ENCODE assay signal across 8 cellular contexts in the genomic region with DNA sequence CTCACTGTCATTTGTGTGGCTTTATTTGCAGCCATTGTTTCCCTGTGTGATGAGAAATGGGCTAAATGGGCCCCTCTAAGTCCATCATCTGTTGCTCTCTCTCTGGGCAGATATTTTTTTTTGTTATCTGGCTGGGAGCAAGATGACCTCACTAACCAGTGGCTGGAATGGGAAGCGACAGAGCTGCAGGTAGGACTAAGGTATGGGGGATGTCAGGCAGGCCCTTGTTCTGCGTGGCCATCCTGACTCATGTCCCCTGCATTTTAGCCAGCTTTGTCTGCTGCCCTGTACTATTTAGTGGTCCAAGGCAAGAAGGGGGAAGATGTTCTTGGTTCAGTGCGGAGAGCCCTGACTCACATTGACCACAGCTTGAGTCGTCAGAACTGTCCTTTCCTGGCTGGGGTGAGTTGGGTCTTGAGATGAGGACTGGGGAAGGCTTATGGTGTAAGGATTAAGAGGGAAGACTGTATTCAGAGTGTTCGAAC. TPM values are rescaled to one million over a fixed set of nuclear protein-coding genes. Genes with fewer than 3 reads are reported as not detected.
DNase-seq lines count a peak whose midpoint lies in the region; ATAC-seq and TF ChIP-seq lines count a peak whose summit lies in the region.

No MANE protein-coding gene starts in this region.

- no peaks in the 10 kb centered on the region for H3K27me3 ChIP-seq in BJ (ENCODE audit: control insufficient read depth, insufficient read depth, low read length)
- H3K27me3 ChIP-seq in KMS-11 (ENCODE audit: insufficient read depth, low read depth), result no peaks in the 10 kb centered on the region
- no peaks in the 10 kb centered on the region for H3K27me3 ChIP-seq in mammary epithelial cell (ENCODE audit: insufficient read depth, low read length)
- no peaks in the 10 kb centered on the region for H3K27me3 ChIP-seq in mucosa of stomach (ENCODE audit: control insufficient read depth, insufficient read depth, low read length)

- POLR2A ChIA-PET in BJ (lab: Charles Lee), result no interaction called here

- no peaks in the 10 kb centered on the region for H4K20me1 ChIP-seq in KMS-11 (ENCODE audit: insufficient read depth)
- no peaks in the 10 kb centered on the region for H4K20me1 ChIP-seq in mammary epithelial cell (ENCODE audit: insufficient read depth, low read length)

- H3K4me2 ChIP-seq in KMS-11 (peak overlapping the region; percentile 77), mammary epithelial cell (ENCODE audit: insufficient read depth, low read depth, low read length) (peak overlapping the region; percentile 91)

- H3K79me2 ChIP-seq in KMS-11 (ENCODE audit: insufficient read depth, low read depth) (peaks cover 37% of the 10 kb centered on the region), mammary epithelial cell (ENCODE audit: insufficient read depth, low read length) (peaks cover 33% of the 10 kb centered on the region)

- H3K36me3 ChIP-seq in BJ (ENCODE audit: control insufficient read depth, insufficient read depth, low read length), result peaks cover 10% of the 10 kb centered on the region
- peaks cover 27% of the 10 kb centered on the region; the same call in 1 of the 2 replicates for H3K36me3 ChIP-seq in KMS-11 (ENCODE audit: insufficient read depth)
- H3K36me3 ChIP-seq in mammary epithelial cell (ENCODE audit: insufficient read depth, low read length), result peaks cover 25% of the 10 kb centered on the region
- H3K36me3 ChIP-seq in mucosa of stomach (ENCODE audit: control insufficient read depth, insufficient read depth, low read length), result peaks cover 7% of the 10 kb centered on the region

- intact Hi-C loops in mammary epithelial cell (cut with micrococcal nuclease), result no loop called here

- TF ChIP-seq CTCF in BJ (IDR thresholded peaks at IDR 0.05; ENCODE audit: insufficient read depth, low read depth, low read length), result no peak
- TF ChIP-seq CTCF in KMS-11 (conservative IDR thresholded peaks at IDR 0.05; ENCODE audit: low read depth, low read length), result no peak
- no peak for TF ChIP-seq CTCF in mammary epithelial cell (conservative IDR thresholded peaks at IDR 0.05 in 1 of 2, IDR thresholded peaks at IDR 0.05 in 1 of 2; ENCODE audit: extremely low read depth in 1 of 2, insufficient read depth in 1 of 2, low read depth in 1 of 2, low read length in 2 of 2)

- CTCF ChIA-PET in BJ (lab: Yijun Ruan, JAX) (interaction anchor here (1.2 kb wide), 1 partner anchor 23 kb away, joined by 3 read pairs; no protein-coding TSS in a partner anchor), mammary epithelial cell (lab: Charles Lee; ENCODE audit: low non-redundant PET) (no interaction called here)

- dilution Hi-C loops in mammary epithelial cell (cut with HindIII; ENCODE audit: low sequenced_read_pairs), result no loop called here

- no peak for DNase-seq in BJ (ENCODE audit: low read depth)
- no peak for DNase-seq in mammary epithelial cell

- BruUV-seq in mammary epithelial cell (replicated peaks; lab: Mats Ljungman, UMichigan), result TSS peak; percentile 29

- ATAC-seq in GM21447 (IDR thresholded peaks at IDR 0.05; ENCODE audit: unreplicated experiment) (no peak), HG02885 (IDR thresholded peaks at IDR 0.05; ENCODE audit: poor library complexity, unreplicated experiment) (no peak), HG02970 (IDR thresholded peaks at IDR 0.05; ENCODE audit: low FRiP score, unreplicated experiment) (no peak), HG02870 (IDR thresholded peaks at IDR 0.05; ENCODE audit: unreplicated experiment) (no peak)

- H3K9me3 ChIP-seq in mammary epithelial cell (replicated peaks; ENCODE audit: insufficient read depth, low read length) (no peaks in the 10 kb centered on the region), mucosa of stomach (ENCODE audit: control insufficient read depth, low read length) (no peaks in the 10 kb centered on the region)

- peak overlapping the region; percentile 64; the same call in 1 of the 2 replicates for H3K9ac ChIP-seq in KMS-11
- H3K9ac ChIP-seq in mammary epithelial cell (ENCODE audit: insufficient read depth, low read length), result peak overlapping the region; percentile 90
- peak overlapping the region; percentile 72 for H3K9ac ChIP-seq in mucosa of stomach (ENCODE audit: low read length)

- H3K4me3 ChIP-seq in BJ (ENCODE audit: low read depth, low read length) (peak overlapping the region; percentile 96), KMS-11 (IDR thresholded peaks at IDR 0.05; ENCODE audit: insufficient read depth, low read depth, low read length) (peak overlapping the region; percentile 74), mammary epithelial cell (replicated peaks in 1 of 3; ENCODE audit: insufficient read depth in 1 of 3, low read depth in 2 of 3, low read length in 3 of 3) (peak overlapping the region; percentile 84 to 98 (median 95)), mucosa of stomach (ENCODE audit: low read length) (no peak overlapping the region)

- H3K27ac ChIP-seq in KMS-11 (no peak overlapping the region; the same call in 1 of the 2 replicates), mammary epithelial cell (ENCODE audit: insufficient read depth, low read depth, low read length) (peak overlapping the region; percentile 78)

- peaks cover 27% of the 10 kb centered on the region for H3K4me1 ChIP-seq in KMS-11 (ENCODE audit: low read depth, poor library complexity, severe bottlenecking)
- peaks cover 10% of the 10 kb centered on the region for H3K4me1 ChIP-seq in mammary epithelial cell (ENCODE audit: insufficient read depth, low read length)
- H3K4me1 ChIP-seq in mucosa of stomach (ENCODE audit: control insufficient read depth, insufficient read depth, low read length), result peaks cover 8% of the 10 kb centered on the region

- WGBS in mammary epithelial cell (ENCODE audit: low coverage, missing lambda C conversion rate), result 87% methylated on average over 5 of the region's 5 CpGs

- in situ Hi-C loops in mammary epithelial cell (cut with MboI; ENCODE audit: low sequenced_read_pairs in 2 of 2), result no loop called here

- H2AFZ ChIP-seq in KMS-11 (ENCODE audit: low read depth) (no peak overlapping the region), mammary epithelial cell (ENCODE audit: low read depth, low read length) (no peak overlapping the region)

RNA-seq across cellular contexts. Expression of gene MARS1, which starts 1.3 kb away (rescaled TPM):
- 280 and 378 TPM in 2 replicates for polyA plus RNA-seq in BJ (2011; rRNA removed)
- polyA minus RNA-seq in BJ (2011; rRNA and poly(A)+ RNA removed), result 225 and 258 TPM in 2 replicates
- total RNA-seq in mammary epithelial cell, result 100 to 1,000 TPM; 240 to 460 TPM
- 160 TPM for polyA plus RNA-seq in mammary epithelial cell
- polyA minus RNA-seq in mammary epithelial cell, result 352 TPM

RNA-seq across cellular contexts. Expression of gene ARHGAP9, which starts 9.5 kb away (rescaled TPM):
- polyA plus RNA-seq in BJ (2011; rRNA removed) (0.98 and 1.0 TPM in 2 replicates), mammary epithelial cell (not detected)
- polyA minus RNA-seq in BJ (2011; rRNA and poly(A)+ RNA removed), result 0.51 and 0.66 TPM in 2 replicates
- 1 to 10 TPM in 1 of 2 donors, under 1 TPM in 1; 0.83 to 1.3 TPM for total RNA-seq in mammary epithelial cell
- polyA minus RNA-seq in mammary epithelial cell, result not detected

RNA-seq across cellular contexts. Expression of gene GLI1, which starts 29.6 kb away (rescaled TPM):
- polyA plus RNA-seq in BJ (2011; rRNA removed), result 5.9 and 9.0 TPM in 2 replicates
- polyA minus RNA-seq in BJ (2011; rRNA and poly(A)+ RNA removed), result 6.7 and 11.8 TPM in 2 replicates
- total RNA-seq in mammary epithelial cell, result 1 to 10 TPM in 1 of 2 donors, under 1 TPM in 1; under 0.01 to 2.5 TPM
- polyA plus RNA-seq in mammary epithelial cell, result 0.90 TPM
- polyA minus RNA-seq in mammary epithelial cell, result 1.5 TPM

RNA-seq across cellular contexts. Expression of gene DDIT3, which starts 31.1 kb away (rescaled TPM):
- polyA plus RNA-seq in BJ (2011; rRNA removed) (65.4 and 78.1 TPM in 2 replicates), mammary epithelial cell (9.0 TPM)
- polyA minus RNA-seq in BJ (2011; rRNA and poly(A)+ RNA removed), result 18.3 and 22.4 TPM in 2 replicates
- 10 to 100 TPM; 28.3 to 66.1 TPM for total RNA-seq in mammary epithelial cell
- 8.0 TPM for polyA minus RNA-seq in mammary epithelial cell

RNA-seq across cellular contexts. Expression of gene MBD6, which starts 33.4 kb away (rescaled TPM):
- polyA plus RNA-seq in BJ (2011; rRNA removed) (5.6 and 8.3 TPM in 2 replicates), mammary epithelial cell (4.8 TPM)
- 5.3 and 12.2 TPM in 2 replicates for polyA minus RNA-seq in BJ (2011; rRNA and poly(A)+ RNA removed)
- 10 to 100 TPM in 1 of 2 donors, 1 to 10 TPM in 1; 4.8 to 69.2 TPM for total RNA-seq in mammary epithelial cell
- 14.9 TPM for polyA minus RNA-seq in mammary epithelial cell
